In the genomic region with DNA sequence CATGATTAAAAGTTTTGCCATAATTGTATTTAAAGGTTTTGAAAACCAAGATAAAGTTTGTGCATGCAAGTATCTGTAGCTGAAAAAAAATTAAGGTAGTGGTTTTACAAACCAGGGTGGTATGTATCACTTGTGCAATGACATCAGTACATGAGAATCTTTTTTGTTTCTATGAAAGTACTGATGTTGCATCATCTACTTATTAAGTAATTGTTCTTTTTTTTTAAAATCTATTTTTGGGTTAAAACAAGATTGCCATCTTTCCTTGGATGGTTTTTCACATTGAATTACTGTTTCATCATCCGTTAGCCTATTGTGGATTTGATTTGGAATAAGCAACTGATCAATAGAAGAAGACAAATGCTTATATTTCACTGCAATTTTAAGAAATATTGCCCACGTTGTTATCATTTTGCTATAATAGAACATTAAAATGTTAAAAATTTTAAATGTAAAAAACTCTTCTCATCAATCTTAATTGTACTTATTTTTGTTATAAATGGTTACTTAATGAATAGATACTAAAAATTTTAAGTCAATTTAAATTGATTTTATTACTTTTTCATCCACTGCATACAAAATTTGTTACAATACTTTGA, we compare ENCODE assay signal across 14 cellular contexts. TPM values are rescaled to one million over a fixed set of nuclear protein-coding genes. Genes with fewer than 3 reads are reported as not detected.
DNase-seq lines count a peak whose midpoint lies in the region; TF ChIP-seq lines count a peak whose summit lies in the region.
"Had no signal": no experiment of that assay in that cellular context is flagged by ENCODE, and none has a peak within 500 bp of the region (broad histone marks: within the 10 kb centered on the region; RNA-seq: fewer than 3 reads in every experiment).

No MANE protein-coding gene starts in this region.

- intact Hi-C loops in left ventricle myocardium inferior (cut with micrococcal nuclease), result no loop called here
- intact Hi-C loops in head of caudate nucleus (cut with DNase I), result no loop called here

- TF ChIP-seq CTCF in fibroblast of villous mesenchyme (IDR thresholded peaks at IDR 0.05; ENCODE audit: insufficient read depth, low read depth, low read length) (no peak), left ventricle myocardium inferior (IDR thresholded peaks at IDR 0.05; ENCODE audit: borderline replicate concordance) (no peak)

- no peaks in the 10 kb centered on the region for H3K9me3 ChIP-seq in left ventricle myocardium inferior (replicated peaks)
- H3K9me3 ChIP-seq: esophagus squamous epithelium had no signal

- DNase-seq in AG20443 (ENCODE audit: low spot score), result peak; percentile 63
- peak; percentile 38 for DNase-seq in HS-27A (ENCODE audit: low read depth)
- DNase-seq in SKM-1 treated with dmso at 0.1 percent for 144 hours (lab: John Stamatoyannopoulos, UW; ENCODE audit: unreplicated experiment), result peak; percentile 72
- DNase-seq in fibroblast of villous mesenchyme (ENCODE audit: low read depth), result peak; percentile 57
- no peak for DNase-seq in left ventricle myocardium inferior
- no peak for DNase-seq in NCI-H524 treated with DMSO at 0.1 percent for 48 hours (lab: John Stamatoyannopoulos, UW)
- no peak for DNase-seq in NK-92 treated with Interleukin-12 subunit alpha and Interleukin-12 subunit beta, amount 100 ng/mL, for 24 hours (lab: John Stamatoyannopoulos, UW)
- DNase-seq in head of caudate nucleus, result no peak
- DNase-seq: esophagus squamous epithelium; KBM-7; PC-9; stimulated activated CD4-positive, alpha-beta T cell treated with anti-CD3 and anti-CD28 coated beads, Interleukin-4, amount 100 ng/mL, for 1 hour; stimulated activated naive B cell treated with anti-CD40 and anti-IgM and Interleukin-4, amounts not matched to agents 10 μg/mL and 1 μg/mL and 100 μg/mL, for 72 hours had no signal

- peaks cover 5% of the 10 kb centered on the region for H3K27me3 ChIP-seq in left ventricle myocardium inferior (ENCODE audit: low read depth)
- H3K27me3 ChIP-seq: esophagus squamous epithelium had no signal

- no peaks in the 10 kb centered on the region for H3K4me1 ChIP-seq in left ventricle myocardium inferior
- H3K4me1 ChIP-seq: esophagus squamous epithelium had no signal

- H3K36me3 ChIP-seq in left ventricle myocardium inferior, result no peaks in the 10 kb centered on the region
- H3K36me3 ChIP-seq: esophagus squamous epithelium had no signal

- no peak overlapping the region for H3K4me3 ChIP-seq in fibroblast of villous mesenchyme (ENCODE audit: low read depth, low read length)
- H3K4me3 ChIP-seq in left ventricle myocardium inferior, result no peak overlapping the region
- H3K4me3 ChIP-seq: esophagus squamous epithelium, PC-9 had no signal

- no peak overlapping the region for H3K27ac ChIP-seq in left ventricle myocardium inferior (replicated peaks)
- H3K27ac ChIP-seq: C4-2B, esophagus squamous epithelium, PC-9 had no signal

RNA-seq across cellular contexts. Expression of a gene that starts 39.8 kb away (rescaled TPM):
- total RNA-seq in fibroblast of villous mesenchyme (not detected in 2 replicates), left ventricle myocardium inferior (1.2 TPM)
- total RNA-seq: PC-9 had no signal

Comparison
In these comparisons a context has a peak if more than half of its experiments do, and no peak if none do; other contexts are left out.
1. DNase-seq: peak in AG20443 (single experiment), HS-27A (single experiment), SKM-1 treated with dmso at 0.1 percent for 144 hours (single experiment) and fibroblast of villous mesenchyme (single experiment); none in left ventricle myocardium inferior (single experiment), NCI-H524 treated with DMSO at 0.1 percent for 48 hours (single experiment), NK-92 treated with Interleukin-12 subunit alpha and Interleukin-12 subunit beta, amount 100 ng/mL, for 24 hours (single experiment) and head of caudate nucleus (0 of 42).